In the genomic region with DNA sequence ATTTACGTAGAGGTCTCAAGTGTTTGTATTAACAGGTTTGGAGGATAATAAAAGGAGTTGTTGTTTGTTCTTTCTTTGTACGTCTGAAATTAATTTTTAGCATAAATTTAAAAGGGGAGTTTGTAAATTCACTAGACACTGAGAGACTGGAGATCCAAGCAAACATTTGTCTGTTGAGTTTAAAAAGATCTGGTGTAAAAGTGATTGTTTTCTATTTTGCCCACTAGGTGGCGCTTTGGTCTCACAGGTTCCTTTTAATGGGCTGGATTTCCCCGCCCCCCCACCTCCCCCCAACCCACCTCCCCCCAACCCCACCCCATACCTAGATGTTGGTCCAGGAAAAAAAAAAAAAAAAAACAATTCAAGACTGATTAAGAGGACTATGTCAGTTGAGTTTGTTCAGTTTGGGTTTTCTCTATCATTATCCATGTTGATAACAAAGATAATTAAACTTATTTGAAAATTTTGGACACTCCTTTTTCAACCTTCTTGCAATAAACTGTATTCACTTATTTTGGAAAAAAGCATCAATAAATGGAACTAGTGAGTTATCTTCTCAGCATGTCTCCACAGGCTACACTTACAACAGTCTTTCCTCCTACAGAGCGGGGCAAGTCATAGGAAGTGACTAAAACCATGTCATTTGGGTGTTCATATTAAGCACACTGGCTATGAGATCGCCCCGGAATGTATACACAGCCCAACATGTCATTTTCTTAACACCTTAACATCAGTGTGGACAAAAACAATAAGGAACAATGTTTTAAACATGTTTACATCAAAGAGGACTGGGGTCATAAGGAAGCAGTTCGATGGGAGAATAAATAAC, we compare ENCODE assay signal across 9 cellular contexts.
DNase-seq lines count a peak whose midpoint lies in the region; ATAC-seq, FAIRE-seq and TF ChIP-seq lines count a peak whose summit lies in the region.
"Had no signal": no experiment of that assay in that cellular context is flagged by ENCODE, and none has a peak within 500 bp of the region (broad histone marks: within the 10 kb centered on the region; RNA-seq: fewer than 3 reads in every experiment).

No MANE protein-coding gene starts in this region.

- no peak overlapping the region for H3K27ac Mint-ChIP-seq in neural crest cell (ENCODE audit: unreplicated experiment)

- no peaks in the 10 kb centered on the region for H3K36me3 Mint-ChIP-seq in neural crest cell (ENCODE audit: low read depth)

- peak; percentile 30 for TF ChIP-seq CTCF in AG09309 (IDR thresholded peaks at IDR 0.05; ENCODE audit: control insufficient read depth, insufficient read depth, low read depth, low read length, missing control alignments)
- peak; percentile 70 for TF ChIP-seq CTCF in neural crest cell (conservative IDR thresholded peaks at IDR 0.05)

- H3K27me3 Mint-ChIP-seq in neural crest cell (ENCODE audit: low read depth) = no peaks in the 10 kb centered on the region

- no peak for DNase-seq in AG09309 (ENCODE audit: low read depth)
- no peak for DNase-seq in GM12892 (ENCODE audit: insufficient read length)
- DNase-seq in NCI-H460 (ENCODE audit: extremely low read depth, low read depth) = peak; percentile 38
- peak; percentile 41 for DNase-seq in dedifferentiated amniotic fluid mesenchymal stem cell (ENCODE audit: extremely low spot score)
- no peak for DNase-seq in neural crest cell (ENCODE audit: low read depth, low spot score)
- no peak for DNase-seq in stimulated activated CD4-positive, alpha-beta T cell treated with anti-CD3 and anti-CD28 coated beads, Interleukin-2, amount 100 ng/mL, for 48 hours
- no peak for DNase-seq in left colon
- DNase-seq in stimulated activated CD4-positive, alpha-beta T cell treated with anti-CD3 and anti-CD28 coated beads, Interleukin-1b, Interleukin-23, amount 100 ng/mL, for 48 hours = no peak

- H3K4me3 ChIP-seq in AG09309 (ENCODE audit: control insufficient read depth, low read depth, low read length) = no peak overlapping the region

- no peak for TF ChIP-seq POLR2A in GM12892 (IDR thresholded peaks at IDR 0.05; ENCODE audit: low read depth, low read length)

- FAIRE-seq in GM12892 (lab: Jason Lieb, UNC) = peak; percentile 27
- FAIRE-seq: colon had no signal

- H3K4me1 Mint-ChIP-seq in neural crest cell = no peaks in the 10 kb centered on the region

- intact Hi-C loops in left colon (cut with DNase I, micrococcal nuclease) = no loop called here

- H3K9me3 Mint-ChIP-seq in neural crest cell = no peaks in the 10 kb centered on the region

- no peak overlapping the region for H3K4me3 Mint-ChIP-seq in neural crest cell

- ATAC-seq in left colon = no peak

Comparison
In these comparisons a context has a peak if more than half of its experiments do, and no peak if none do; other contexts are left out.
1. DNase-seq: peak in NCI-H460 (single experiment) and dedifferentiated amniotic fluid mesenchymal stem cell (single experiment); none in AG09309 (single experiment), GM12892 (single experiment), neural crest cell (single experiment), stimulated activated CD4-positive, alpha-beta T cell treated with anti-CD3 and anti-CD28 coated beads, Interleukin-2, amount 100 ng/mL, for 48 hours (0 of 2), left colon (0 of 2) and stimulated activated CD4-positive, alpha-beta T cell treated with anti-CD3 and anti-CD28 coated beads, Interleukin-1b, Interleukin-23, amount 100 ng/mL, for 48 hours (single experiment).